In the genomic region with DNA sequence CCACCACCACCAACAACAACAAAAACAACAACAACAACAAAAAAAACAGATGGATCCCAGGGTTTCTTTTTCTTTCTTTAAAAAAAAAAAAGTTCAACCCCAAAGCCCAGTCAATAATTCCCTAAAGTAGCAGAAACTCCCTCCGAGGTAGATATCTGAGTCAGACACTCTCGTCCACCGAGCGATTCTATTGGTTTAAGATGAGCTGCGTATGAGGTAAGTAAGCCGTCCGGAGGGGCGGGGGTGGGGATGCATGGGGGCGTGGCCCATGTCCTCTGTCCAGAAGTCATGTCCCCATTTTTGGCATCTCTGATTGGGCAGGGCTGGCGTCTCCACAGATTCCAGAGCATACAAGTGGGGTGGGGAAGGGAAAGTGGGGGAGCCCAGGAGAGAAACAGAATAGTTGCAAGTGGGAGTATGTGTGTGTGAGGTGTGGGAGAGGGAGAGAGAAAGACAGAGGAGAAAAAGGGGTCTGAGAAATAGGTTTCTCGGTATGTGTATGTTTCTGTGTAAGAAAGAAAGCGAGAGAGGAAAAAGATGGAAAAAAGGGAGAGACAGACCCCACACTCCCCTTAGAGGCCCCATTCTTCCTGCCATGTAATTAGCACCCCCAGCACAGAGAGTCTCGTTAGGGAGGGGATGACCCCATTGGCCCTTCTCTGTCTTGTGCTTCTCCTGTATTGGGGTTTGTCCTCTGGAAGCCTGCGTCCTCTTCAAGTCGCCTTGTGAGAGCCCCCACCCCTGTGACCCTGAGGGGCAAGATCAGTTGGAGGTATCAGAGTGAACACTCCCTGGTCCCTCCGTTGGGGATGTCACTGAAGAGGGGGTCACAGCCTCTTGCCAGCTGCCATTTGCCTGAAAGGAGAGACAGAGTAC, we compare ENCODE assay signal across 8 cellular contexts. TPM values are rescaled to one million over a fixed set of nuclear protein-coding genes. Genes with fewer than 3 reads are reported as not detected.
DNase-seq lines count a peak whose midpoint lies in the region; ATAC-seq, FAIRE-seq and TF ChIP-seq lines count a peak whose summit lies in the region.
"Not testable (repeated sequence)": the region's sequence is repeated elsewhere in the genome, so short reads cannot be mapped to it uniquely, and the experiment has no call there.

No MANE protein-coding gene starts in this region.

- H3K4me2 ChIP-seq in OCI-LY1 (ENCODE audit: low read length): not testable (repeated sequence)
- H3K4me2 ChIP-seq in K562 (ENCODE audit: insufficient read depth, low read length): peak overlapping the region; percentile 26; the same call in 1 of the 2 replicates

- not testable (repeated sequence) for BruUV-seq in K562 (replicated peaks; lab: Mats Ljungman, UMichigan)

- H3K9me1 ChIP-seq in K562 (ENCODE audit: control insufficient read depth, insufficient read depth, low read length): not testable (repeated sequence)

- peaks cover 48% of the 10 kb centered on the region; the same call in 1 of the 2 replicates for H3K36me3 ChIP-seq in OCI-LY1 (ENCODE audit: insufficient read depth, low read length)
- peaks cover 68% of the 10 kb centered on the region; the same call in 2 of the 3 replicates for H3K36me3 ChIP-seq in K562 (ENCODE audit: control insufficient read depth, insufficient read depth, low read length)
- peaks cover 68% of the 10 kb centered on the region for H3K36me3 ChIP-seq in mesodermal cell (ENCODE audit: control insufficient read depth, insufficient read depth, low read length)

- H3K4me1 ChIP-seq in OCI-LY1 (ENCODE audit: insufficient read depth, low read length, severe bottlenecking) (peaks cover 18% of the 10 kb centered on the region), K562 (replicated peaks in 1 of 2; ENCODE audit: control insufficient read depth in 2 of 2, insufficient read depth in 2 of 2, low read length in 2 of 2) (peaks cover 60 to 76% of the 10 kb centered on the region in 2 experiments), mesodermal cell (ENCODE audit: control insufficient read depth, insufficient read depth, low read length, poor library complexity, severe bottlenecking) (peaks cover 29% of the 10 kb centered on the region)

- TF ChIP-seq RAD21 in K562 (CRISPR knock-in tag; conservative IDR thresholded peaks at IDR 0.05 in 1 of 2, IDR thresholded peaks at IDR 0.05 in 1 of 2): not testable (repeated sequence)

- FAIRE-seq in GM18507 (lab: Jason Lieb, UNC) (peak; percentile 90), K562 (lab: Jason Lieb, UNC) (peak; percentile 98)

- not testable (repeated sequence) for TF ChIP-seq CTCF in 22Rv1 (IDR thresholded peaks at IDR 0.05); OCI-LY1 (IDR thresholded peaks at IDR 0.05; ENCODE audit: low read length); K562 (IDR thresholded peaks at IDR 0.05 in 2 of 3, conservative IDR thresholded peaks at IDR 0.05 in 1 of 3; ENCODE audit: insufficient read depth in 2 of 3, low read depth in 1 of 3, low read length in 3 of 3); fibroblast of the aortic adventitia (IDR thresholded peaks at IDR 0.05; ENCODE audit: insufficient read depth, low read length)

- not testable (repeated sequence) for H3K9ac ChIP-seq in OCI-LY1 (ENCODE audit: low read length)
- H3K9ac ChIP-seq in K562 (ENCODE audit: insufficient read depth in 1 of 2, low read depth in 2 of 2, low read length in 2 of 2): peak overlapping the region; percentile 42 to 75; a peak in 3 of 4 replicates

- not testable (repeated sequence) for H3K9me3 ChIP-seq in OCI-LY1 (ENCODE audit: low read length); K562 (replicated peaks; ENCODE audit: control insufficient read depth, insufficient read depth, low read depth, low read length); mesodermal cell (ENCODE audit: control insufficient read depth, low read length)

- TF ChIP-seq EP300 in K562 (IDR thresholded peaks at IDR 0.05; ENCODE audit: low read length): peak; percentile 14; the same call in 1 of the 2 replicates

- 19% methylated on average over 16 of the region's 16 CpGs for WGBS in K562 (ENCODE audit: insufficient coverage, low coverage, missing lambda C conversion rate)
- 35 to 53% methylated on average over 4 to 13 of the region's 16 CpGs for WGBS in mesodermal cell (ENCODE audit: insufficient coverage in 2 of 2), 2 experiments

- peak; percentile 81 for ATAC-seq in K562

- H3K27ac ChIP-seq in 22Rv1 (peak overlapping the region; percentile 87), OCI-LY1 (ENCODE audit: low read depth, low read length, poor library complexity, severe bottlenecking) (peak overlapping the region; percentile 15), K562 (ENCODE audit: extremely low read depth, low read depth, low read length) (peak overlapping the region; percentile 68), mesodermal cell (ENCODE audit: low read depth, low read length, severe bottlenecking) (peak overlapping the region; percentile 41)

- H3K27me3 ChIP-seq in OCI-LY1 (ENCODE audit: insufficient read depth, low read length); K562 (ENCODE audit: control insufficient read depth in 2 of 2, insufficient read depth in 2 of 2, low read length in 2 of 2): not testable (repeated sequence)

- H2AFZ ChIP-seq in OCI-LY1 (ENCODE audit: low read length); K562 (ENCODE audit: low read depth, low read length): not testable (repeated sequence)

- intact Hi-C loops in K562 (cut with micrococcal nuclease): not testable (repeated sequence)

- in situ Hi-C loops in K562 (cut with MboI): not testable (repeated sequence)

- DNase-seq in GM18507 (ENCODE audit: extremely low spot score, insufficient read length, low read depth): not testable (repeated sequence)
- DNase-seq in activated CD4-positive, alpha-beta T cell treated with anti-CD3 and anti-CD28 coated beads for 48 hours: peak; percentile 71
- DNase-seq in K562 (ENCODE audit: extremely low read depth in 1 of 4, low spot score in 3 of 4): peak; percentile 71 to 97 (median 82)
- peak; percentile 85 for DNase-seq in fibroblast of the aortic adventitia (ENCODE audit: low read depth)
- peak; percentile 37 to 59 for DNase-seq in stimulated activated CD4-positive, alpha-beta T cell treated with anti-CD3 and anti-CD28 coated beads, Interleukin-12 subunit alpha, Interleukin-12 subunit beta, amount 100 ng/mL, for 24 hours (ENCODE audit: low read depth in 2 of 2)

- POLR2A ChIA-PET in K562 (lab: Yijun Ruan, JAX): interaction anchor here (0.6 to 1.0 kb wide), 2 partner anchors 10 to 217 kb away, joined by 3 read pairs; partner anchors contain the start of gene AGPAT1

- not testable (repeated sequence) for H3K79me2 ChIP-seq in OCI-LY1 (ENCODE audit: insufficient read depth, low read length)
- H3K79me2 ChIP-seq in K562 (ENCODE audit: control insufficient read depth, insufficient read depth, low read length): peaks cover 60% of the 10 kb centered on the region

- CTCF ChIA-PET in K562 (lab: Yijun Ruan, JAX; ENCODE audit: low intra/inter-chr PET ratio): not testable (repeated sequence)

- H4K20me1 ChIP-seq in OCI-LY1 (ENCODE audit: insufficient read depth, low read length); K562 (replicated peaks; ENCODE audit: control insufficient read depth, insufficient read depth, low read length): not testable (repeated sequence)

- not testable (repeated sequence) for H3F3A ChIP-seq in OCI-LY1 (ENCODE audit: insufficient read depth, low read length)

- H3K4me3 ChIP-seq in OCI-LY1 (ENCODE audit: low read depth, low read length, poor library complexity, severe bottlenecking); K562; fibroblast of the aortic adventitia (ENCODE audit: low read depth, low read length): not testable (repeated sequence)
- H3K4me3 ChIP-seq in mesodermal cell (ENCODE audit: extremely low read depth, insufficient read depth, low read length, poor library complexity, severe bottlenecking): peak overlapping the region; percentile 5

- not testable (repeated sequence) for H3K9me2 ChIP-seq in OCI-LY1 (ENCODE audit: low read depth, low read length)

- TF ChIP-seq POLR2A in K562 (conservative IDR thresholded peaks at IDR 0.05): peak; percentile 68

RNA-seq across cellular contexts. Expression of gene AGER, which starts 1.8 kb away (rescaled TPM):
- 28.3 and 66.0 TPM in 2 replicates for total RNA-seq in K562 (2011; cell fraction: chromatin; rRNA removed; ENCODE audit: low replicate concordance)
- 35.5 and 36.5 TPM in 2 replicates for total RNA-seq in K562 (2011; cell fraction: nucleolus; rRNA removed)
- total RNA-seq in K562 (2011; cell fraction: nucleoplasm; rRNA removed): 27.8 and 29.8 TPM in 2 replicates
- total RNA-seq in K562 (2014; rRNA removed) (5.3 and 6.2 TPM in 2 replicates), K562 (2014; rRNA removed; fragmentation: Illumina TruSeq; extraction: Trizol) (2.0 and 2.2 TPM in 2 replicates), K562 (2015; rRNA removed; fragmentation: Illumina TruSeq; extraction: Trizol) (3.0 and 3.6 TPM in 2 replicates), K562 (2021) (7.8 and 11.5 TPM in 2 replicates), fibroblast of the aortic adventitia (ENCODE audit: low replicate concordance) (0.16 and 0.18 TPM in 2 replicates)
- polyA plus RNA-seq in K562 (2011; rRNA removed) (4.1 and 7.9 TPM in 2 replicates), K562 (2014; fragmentation: Illumina TruSeq; extraction: Trizol) (5.8 and 8.2 TPM in 2 replicates), K562 (2014; fragmentation: Nextera tagmentation; extraction: Ambion mirVana) (1 to 10 TPM; 1.2 to 1.8 TPM), K562 (2014; rRNA removed) (10.9 and 11.1 TPM in 2 replicates)
- 2.4 and 3.1 TPM in 2 replicates for polyA plus RNA-seq in K562 (2011; cell fraction: cytosol; rRNA removed)
- polyA plus RNA-seq in K562 (2011; cell fraction: nucleus; rRNA removed): 75.1 and 86.2 TPM in 2 replicates
- polyA plus RNA-seq in K562 (2012): 11.6 and 18.0 TPM in 2 replicates
- polyA minus RNA-seq in K562 (2011; rRNA and poly(A)+ RNA removed): 0.78 and 0.81 TPM in 2 replicates
- not detected in 2 replicates for polyA minus RNA-seq in K562 (2011; cell fraction: cytosol; rRNA and poly(A)+ RNA removed)
- polyA minus RNA-seq in K562 (2011; cell fraction: nucleus; rRNA and poly(A)+ RNA removed): 5.3 and 7.3 TPM in 2 replicates
- 23.7 TPM for polyA plus RNA-seq in mesodermal cell (2013, experiment 1 of 2)
- 19.3 TPM for polyA plus RNA-seq in mesodermal cell (2013, experiment 2 of 2)

RNA-seq across cellular contexts. Expression of gene PBX2, which starts 4.1 kb away (rescaled TPM):
- total RNA-seq in K562 (2011; cell fraction: chromatin; rRNA removed; ENCODE audit: low replicate concordance): 227 and 442 TPM in 2 replicates
- total RNA-seq in K562 (2011; cell fraction: nucleolus; rRNA removed): 178 and 203 TPM in 2 replicates
- total RNA-seq in K562 (2011; cell fraction: nucleoplasm; rRNA removed): 185 and 217 TPM in 2 replicates
- 55.6 and 63.8 TPM in 2 replicates for total RNA-seq in K562 (2014; rRNA removed)
- total RNA-seq in K562 (2014; rRNA removed; fragmentation: Illumina TruSeq; extraction: Trizol): 44.0 and 45.1 TPM in 2 replicates
- total RNA-seq in K562 (2015; rRNA removed; fragmentation: Illumina TruSeq; extraction: Trizol): 60.0 and 62.5 TPM in 2 replicates
- total RNA-seq in K562 (2021): 106 and 126 TPM in 2 replicates
- polyA plus RNA-seq in K562 (2011; rRNA removed): 123 and 127 TPM in 2 replicates
- polyA plus RNA-seq in K562 (2011; cell fraction: cytosol; rRNA removed): 105 and 142 TPM in 2 replicates
- polyA plus RNA-seq in K562 (2011; cell fraction: nucleus; rRNA removed): 340 and 411 TPM in 2 replicates
- polyA plus RNA-seq in K562 (2012): 110 and 127 TPM in 2 replicates
- 108 and 119 TPM in 2 replicates for polyA plus RNA-seq in K562 (2014; fragmentation: Illumina TruSeq; extraction: Trizol)
- 1 to 10 TPM; 1.9 to 2.8 TPM for polyA plus RNA-seq in K562 (2014; fragmentation: Nextera tagmentation; extraction: Ambion mirVana)
- 117 and 134 TPM in 2 replicates for polyA plus RNA-seq in K562 (2014; rRNA removed)
- polyA minus RNA-seq in K562 (2011; rRNA and poly(A)+ RNA removed): 55.9 and 77.0 TPM in 2 replicates
- polyA minus RNA-seq in K562 (2011; cell fraction: cytosol; rRNA and poly(A)+ RNA removed): 46.1 and 60.9 TPM in 2 replicates
- polyA minus RNA-seq in K562 (2011; cell fraction: nucleus; rRNA and poly(A)+ RNA removed): 68.7 and 70.2 TPM in 2 replicates
- 6.5 and 19.6 TPM in 2 replicates for total RNA-seq in fibroblast of the aortic adventitia (ENCODE audit: low replicate concordance)
- polyA plus RNA-seq in mesodermal cell (2013, experiment 1 of 2): 227 TPM
- 188 TPM for polyA plus RNA-seq in mesodermal cell (2013, experiment 2 of 2)

RNA-seq across cellular contexts. Expression of gene GPSM3, which starts 6.6 kb away (rescaled TPM):
- total RNA-seq in K562 (2011; cell fraction: chromatin; rRNA removed; ENCODE audit: low replicate concordance): 11.8 and 26.5 TPM in 2 replicates
- 15.2 and 18.8 TPM in 2 replicates for total RNA-seq in K562 (2011; cell fraction: nucleolus; rRNA removed)
- 22.7 and 30.8 TPM in 2 replicates for total RNA-seq in K562 (2011; cell fraction: nucleoplasm; rRNA removed)
- total RNA-seq in K562 (2014; rRNA removed) (40.5 and 45.0 TPM in 2 replicates), K562 (2014; rRNA removed; fragmentation: Illumina TruSeq; extraction: Trizol) (13.5 and 14.0 TPM in 2 replicates), K562 (2015; rRNA removed; fragmentation: Illumina TruSeq; extraction: Trizol) (22.3 and 22.4 TPM in 2 replicates), K562 (2021) (37.3 and 42.6 TPM in 2 replicates), fibroblast of the aortic adventitia (ENCODE audit: low replicate concordance) (0.90 TPM in 1 of 2 replicates, not detected in the other)
- polyA plus RNA-seq in K562 (2011; rRNA removed) (24.4 and 51.8 TPM in 2 replicates), K562 (2014; fragmentation: Illumina TruSeq; extraction: Trizol) (39.6 and 46.5 TPM in 2 replicates), K562 (2014; fragmentation: Nextera tagmentation; extraction: Ambion mirVana) (1 to 10 TPM; 5.3 to 5.7 TPM), K562 (2014; rRNA removed) (32.2 and 35.1 TPM in 2 replicates)
- 44.6 and 52.4 TPM in 2 replicates for polyA plus RNA-seq in K562 (2011; cell fraction: cytosol; rRNA removed)
- 32.8 and 42.4 TPM in 2 replicates for polyA plus RNA-seq in K562 (2011; cell fraction: nucleus; rRNA removed)
- polyA plus RNA-seq in K562 (2012): 34.2 and 146 TPM in 2 replicates
- 8.6 and 11.3 TPM in 2 replicates for polyA minus RNA-seq in K562 (2011; rRNA and poly(A)+ RNA removed)
- polyA minus RNA-seq in K562 (2011; cell fraction: cytosol; rRNA and poly(A)+ RNA removed): 17.9 and 19.4 TPM in 2 replicates
- polyA minus RNA-seq in K562 (2011; cell fraction: nucleus; rRNA and poly(A)+ RNA removed): 4.0 and 7.3 TPM in 2 replicates
- 47.5 TPM for polyA plus RNA-seq in mesodermal cell (2013, experiment 1 of 2)
- 35.1 TPM for polyA plus RNA-seq in mesodermal cell (2013, experiment 2 of 2)

RNA-seq across cellular contexts. Expression of gene RNF5, which starts 7.7 kb away (rescaled TPM):
- total RNA-seq in K562 (2011; cell fraction: chromatin; rRNA removed; ENCODE audit: low replicate concordance): 19.1 and 20.3 TPM in 2 replicates
- total RNA-seq in K562 (2011; cell fraction: nucleolus; rRNA removed): 21.5 and 22.6 TPM in 2 replicates
- total RNA-seq in K562 (2011; cell fraction: nucleoplasm; rRNA removed): 36.4 and 49.9 TPM in 2 replicates
- total RNA-seq in K562 (2014; rRNA removed) (129 and 156 TPM in 2 replicates), K562 (2014; rRNA removed; fragmentation: Illumina TruSeq; extraction: Trizol) (123 and 128 TPM in 2 replicates), K562 (2015; rRNA removed; fragmentation: Illumina TruSeq; extraction: Trizol) (99.1 and 110 TPM in 2 replicates), K562 (2021) (149 and 154 TPM in 2 replicates), fibroblast of the aortic adventitia (ENCODE audit: low replicate concordance) (13.2 and 43.5 TPM in 2 replicates)
- polyA plus RNA-seq in K562 (2011; rRNA removed) (161 and 163 TPM in 2 replicates), K562 (2014; fragmentation: Illumina TruSeq; extraction: Trizol) (227 and 245 TPM in 2 replicates), K562 (2014; fragmentation: Nextera tagmentation; extraction: Ambion mirVana) (10 to 100 TPM; 62.2 to 95.5 TPM), K562 (2014; rRNA removed) (207 and 223 TPM in 2 replicates)
- 240 and 251 TPM in 2 replicates for polyA plus RNA-seq in K562 (2011; cell fraction: cytosol; rRNA removed)
- polyA plus RNA-seq in K562 (2011; cell fraction: nucleus; rRNA removed): 54.9 and 71.1 TPM in 2 replicates
- polyA plus RNA-seq in K562 (2012): 213 and 399 TPM in 2 replicates
- 48.7 TPM in 2 replicates for polyA minus RNA-seq in K562 (2011; rRNA and poly(A)+ RNA removed)
- polyA minus RNA-seq in K562 (2011; cell fraction: cytosol; rRNA and poly(A)+ RNA removed): 29.3 and 40.5 TPM in 2 replicates
- polyA minus RNA-seq in K562 (2011; cell fraction: nucleus; rRNA and poly(A)+ RNA removed): 9.3 and 18.2 TPM in 2 replicates
- polyA plus RNA-seq in mesodermal cell (2013, experiment 1 of 2): 101 TPM
- 85.4 TPM for polyA plus RNA-seq in mesodermal cell (2013, experiment 2 of 2)

RNA-seq across cellular contexts. Expression of gene AGPAT1, which starts 10.0 kb away (rescaled TPM):
- 57.1 and 153 TPM in 2 replicates for total RNA-seq in K562 (2011; cell fraction: chromatin; rRNA removed; ENCODE audit: low replicate concordance)
- 190 and 234 TPM in 2 replicates for total RNA-seq in K562 (2011; cell fraction: nucleolus; rRNA removed)
- total RNA-seq in K562 (2011; cell fraction: nucleoplasm; rRNA removed): 210 and 316 TPM in 2 replicates
- 69.4 and 115 TPM in 2 replicates for total RNA-seq in K562 (2014; rRNA removed)
- 45.4 and 51.9 TPM in 2 replicates for total RNA-seq in K562 (2014; rRNA removed; fragmentation: Illumina TruSeq; extraction: Trizol)
- total RNA-seq in K562 (2015; rRNA removed; fragmentation: Illumina TruSeq; extraction: Trizol): 53.2 and 54.1 TPM in 2 replicates
- total RNA-seq in K562 (2021): 107 and 109 TPM in 2 replicates
- polyA plus RNA-seq in K562 (2011; rRNA removed): 78.7 and 138 TPM in 2 replicates
- polyA plus RNA-seq in K562 (2011; cell fraction: cytosol; rRNA removed): 220 and 272 TPM in 2 replicates
- 108 and 142 TPM in 2 replicates for polyA plus RNA-seq in K562 (2011; cell fraction: nucleus; rRNA removed)
- 133 and 141 TPM in 2 replicates for polyA plus RNA-seq in K562 (2012)
- 165 and 176 TPM in 2 replicates for polyA plus RNA-seq in K562 (2014; fragmentation: Illumina TruSeq; extraction: Trizol)
- 10 to 100 TPM; 37.9 to 43.6 TPM for polyA plus RNA-seq in K562 (2014; fragmentation: Nextera tagmentation; extraction: Ambion mirVana)
- polyA plus RNA-seq in K562 (2014; rRNA removed): 78.2 and 78.4 TPM in 2 replicates
- 92.5 and 120 TPM in 2 replicates for polyA minus RNA-seq in K562 (2011; rRNA and poly(A)+ RNA removed)
- polyA minus RNA-seq in K562 (2011; cell fraction: cytosol; rRNA and poly(A)+ RNA removed): 98.4 and 124 TPM in 2 replicates
- 25.2 and 30.5 TPM in 2 replicates for polyA minus RNA-seq in K562 (2011; cell fraction: nucleus; rRNA and poly(A)+ RNA removed)
- total RNA-seq in fibroblast of the aortic adventitia (ENCODE audit: low replicate concordance): 19.1 and 41.1 TPM in 2 replicates
- 123 TPM for polyA plus RNA-seq in mesodermal cell (2013, experiment 1 of 2)
- 98.6 TPM for polyA plus RNA-seq in mesodermal cell (2013, experiment 2 of 2)

Comparison
In these comparisons a context has a peak if more than half of its experiments do, and no peak if none do; other contexts are left out.
1. H3K27ac ChIP-seq: peak in every context shown above with its lines; median percentile 87 in 22Rv1; 68 in K562; 41 in mesodermal cell; 15 in OCI-LY1.